Comparison of ENCODE assay signal across 8 cellular contexts in genomic region chr1:209648931-209649776, GRCh38. TPM values are rescaled to one million over a fixed set of nuclear protein-coding genes. Genes with fewer than 3 reads are reported as not detected.
DNase-seq lines count a peak whose midpoint lies in the region; ATAC-seq and TF ChIP-seq lines count a peak whose summit lies in the region.

No MANE protein-coding gene starts in this region.

- ATAC-seq in lung (ENCODE audit: insufficient read depth, low FRiP score) (peak; percentile 42), GM19455 (IDR thresholded peaks at IDR 0.05; ENCODE audit: unreplicated experiment) (no peak)
- no peak for ATAC-seq in stimulated activated naive CD8-positive, alpha-beta T cell treated with anti-CD3 and anti-CD28 coated beads, Interleukin-15, amount 100 ng/mL, for 72 hours

- no peak overlapping the region for H3K4me3 ChIP-seq in astrocyte of the spinal cord (ENCODE audit: low read depth, low read length)
- H3K4me3 ChIP-seq in lung: no peak overlapping the region
- no peak overlapping the region for H3K4me3 ChIP-seq in neuronal stem cell (ENCODE audit: low read length in 2 of 2)

- no peak overlapping the region for H3K23ac ChIP-seq in neuronal stem cell (ENCODE audit: low read depth, low read length, poor library complexity)

- no peak overlapping the region for H2BK15ac ChIP-seq in neuronal stem cell (ENCODE audit: low read length)

- H2BK5ac ChIP-seq in neuronal stem cell (ENCODE audit: low read length): no peak overlapping the region

- no peak overlapping the region for H3K4me3 Mint-ChIP-seq in stimulated activated naive CD8-positive, alpha-beta T cell treated with anti-CD3 and anti-CD28 coated beads, Interleukin-15, amount 100 ng/mL, for 72 hours

- no peaks in the 10 kb centered on the region for H3K27me3 Mint-ChIP-seq in stimulated activated naive CD8-positive, alpha-beta T cell treated with anti-CD3 and anti-CD28 coated beads, Interleukin-15, amount 100 ng/mL, for 72 hours

- no peaks in the 10 kb centered on the region for H3K9me3 Mint-ChIP-seq in stimulated activated naive CD8-positive, alpha-beta T cell treated with anti-CD3 and anti-CD28 coated beads, Interleukin-15, amount 100 ng/mL, for 72 hours

- no peak overlapping the region for H2BK120ac ChIP-seq in neuronal stem cell (ENCODE audit: low read depth, low read length)

- H4K8ac ChIP-seq in neuronal stem cell (ENCODE audit: low read depth, low read length): no peak overlapping the region

- no peak overlapping the region for H2AK5ac ChIP-seq in neuronal stem cell (ENCODE audit: low read depth, low read length)

- H3K9me3 ChIP-seq in lung (ENCODE audit: control insufficient read depth in 2 of 2, insufficient read depth in 1 of 2, low read length in 1 of 2) (no peaks in the 10 kb centered on the region), neuronal stem cell (replicated peaks in 1 of 2; ENCODE audit: control insufficient read depth in 2 of 2, insufficient read depth in 1 of 2, low read depth in 1 of 2, low read length in 2 of 2) (no peaks in the 10 kb centered on the region)

- peaks cover 53% of the 10 kb centered on the region for H3K4me1 Mint-ChIP-seq in stimulated activated naive CD8-positive, alpha-beta T cell treated with anti-CD3 and anti-CD28 coated beads, Interleukin-15, amount 100 ng/mL, for 72 hours

- H3K4me2 ChIP-seq in neuronal stem cell (ENCODE audit: insufficient read depth, low read length, poor library complexity, severe bottlenecking): no peak overlapping the region

- no peaks in the 10 kb centered on the region for H3K36me3 ChIP-seq in lung (ENCODE audit: control insufficient read depth in 2 of 2, insufficient read depth in 2 of 2, low read length in 2 of 2)
- H3K36me3 ChIP-seq in neuronal stem cell (replicated peaks in 1 of 2; ENCODE audit: control insufficient read depth in 2 of 2, insufficient read depth in 2 of 2, low read length in 2 of 2): no peaks in the 10 kb centered on the region

- peak; percentile 87 for DNase-seq in ACHN
- peak; percentile 39 for DNase-seq in KBM-7
- DNase-seq in astrocyte of the spinal cord (ENCODE audit: low read depth, low spot score): peak; percentile 97
- DNase-seq in lung (ENCODE audit: low spot score): no peak
- DNase-seq in putamen (ENCODE audit: low spot score): no peak
- no peak for DNase-seq in neuronal stem cell (ENCODE audit: low spot score)
- no peak for DNase-seq in stimulated activated naive CD8-positive, alpha-beta T cell treated with anti-CD3 and anti-CD28 coated beads, Interleukin-15, amount 100 ng/mL, for 72 hours

- in situ Hi-C loops in ACHN (cut with HindIII; ENCODE audit: low pct_ligation_motif_present, low pct_unique_long_range_greater_than_20kb, low sequenced_read_pairs): no loop called here
- in situ Hi-C loops in KBM-7 (cut with MboI; ENCODE audit: low pct_unique_long_range_greater_than_20kb, low sequenced_read_pairs): no loop called here
- in situ Hi-C loops in astrocyte of the spinal cord (cut with HindIII; ENCODE audit: low sequenced_read_pairs): no loop called here

- H3K14ac ChIP-seq in neuronal stem cell (ENCODE audit: low read length): no peak overlapping the region

- H2AFZ ChIP-seq in neuronal stem cell (ENCODE audit: low read length): no peak overlapping the region

- H3K18ac ChIP-seq in neuronal stem cell (ENCODE audit: low read length): no peak overlapping the region

- peak overlapping the region; percentile 78 to 83 for H3K27ac ChIP-seq in lung (ENCODE audit: low read depth in 1 of 2, low read length in 1 of 2)
- no peak overlapping the region for H3K27ac ChIP-seq in neuronal stem cell (replicated peaks; ENCODE audit: low read length)

- no peak overlapping the region for H3K4ac ChIP-seq in neuronal stem cell (ENCODE audit: low read length)

- H3K27me3 ChIP-seq in lung (ENCODE audit: control insufficient read depth, insufficient read depth) (no peaks in the 10 kb centered on the region), neuronal stem cell (ENCODE audit: control insufficient read depth in 3 of 3, insufficient read depth in 3 of 3, low read depth in 1 of 3, low read length in 3 of 3) (no peaks in the 10 kb centered on the region)

- H3K9ac ChIP-seq in neuronal stem cell (ENCODE audit: low read depth, low read length, poor library complexity): no peak overlapping the region

- H3K4me1 ChIP-seq in lung (ENCODE audit: control insufficient read depth in 2 of 2, insufficient read depth in 2 of 2, low read length in 2 of 2) (peaks cover 17 to 18% of the 10 kb centered on the region in 2 donors), neuronal stem cell (ENCODE audit: control insufficient read depth in 2 of 2, insufficient read depth in 1 of 2, low read depth in 1 of 2, low read length in 2 of 2) (peaks cover 0 to 4% of the 10 kb centered on the region in 2 donors)

- no peak overlapping the region for H2BK12ac ChIP-seq in neuronal stem cell (ENCODE audit: low read length)

- 44% methylated on average over 6 of the region's 6 CpGs for WGBS in lung, 2 donors
- WGBS in neuronal stem cell (ENCODE audit: extremely low coverage in 2 of 2, insufficient read length in 2 of 2, insufficient replicate concordance in 1 of 2), 2 donors: no CpG with 5 or more reads among the region's 6 CpGs

- no peak overlapping the region for H4K91ac ChIP-seq in neuronal stem cell (ENCODE audit: low read depth, low read length, poor library complexity)

- no peaks in the 10 kb centered on the region for H3K79me1 ChIP-seq in neuronal stem cell (ENCODE audit: low read depth, low read length)

- H3K27ac Mint-ChIP-seq in stimulated activated naive CD8-positive, alpha-beta T cell treated with anti-CD3 and anti-CD28 coated beads, Interleukin-15, amount 100 ng/mL, for 72 hours: no peak overlapping the region

- TF ChIP-seq CTCF in astrocyte of the spinal cord (IDR thresholded peaks at IDR 0.05; ENCODE audit: low read depth, low read length) (no peak), lung (IDR thresholded peaks at IDR 0.05; ENCODE audit: control extremely low read depth, extremely low read depth) (no peak)

RNA-seq across cellular contexts. Expression of gene LAMB3, which starts 3.1 kb away (rescaled TPM):
- 100 to 1,000 TPM in 1 of 2 donors, 10 to 100 TPM in 1; 72.6 to 121 TPM for total RNA-seq in lung
- 10 to 100 TPM; 14.6 to 64.6 TPM for polyA plus RNA-seq in lung
- polyA plus RNA-seq in neuronal stem cell (2013, experiment 1 of 2): 0.15 TPM
- 0.11 TPM for polyA plus RNA-seq in neuronal stem cell (2013, experiment 2 of 2)

RNA-seq across cellular contexts. Expression of gene G0S2, which starts 26.1 kb away (rescaled TPM):
- 10 to 100 TPM; 53.4 to 74.5 TPM for total RNA-seq in lung
- 100 to 1,000 TPM in 1 of 2 donors, 10 to 100 TPM in 1; 44.6 to 696 TPM for polyA plus RNA-seq in lung
- 1.4 TPM for polyA plus RNA-seq in neuronal stem cell (2013, experiment 1 of 2)
- polyA plus RNA-seq in neuronal stem cell (2013, experiment 2 of 2): 1.1 TPM

RNA-seq across cellular contexts. Expression of gene HSD11B1, which starts 55.5 kb away (rescaled TPM):
- 10 to 100 TPM in 1 of 2 donors, 1 to 10 TPM in 1; 6.5 to 39.5 TPM for total RNA-seq in lung
- 10 to 100 TPM; 11.3 to 74.6 TPM for polyA plus RNA-seq in lung
- polyA plus RNA-seq in neuronal stem cell (2013, experiment 1 of 2): not detected
- polyA plus RNA-seq in neuronal stem cell (2013, experiment 2 of 2): not detected

Comparison
In these comparisons a context has a peak if more than half of its experiments do, and no peak if none do; other contexts are left out.
1. DNase-seq: peak in ACHN (single experiment), KBM-7 (single experiment) and astrocyte of the spinal cord (single experiment); none in lung (single experiment), putamen (single experiment), neuronal stem cell (single experiment) and stimulated activated naive CD8-positive, alpha-beta T cell treated with anti-CD3 and anti-CD28 coated beads, Interleukin-15, amount 100 ng/mL, for 72 hours (0 of 2).